1 cellular context compared by ENCODE assay signal in the genomic region with DNA sequence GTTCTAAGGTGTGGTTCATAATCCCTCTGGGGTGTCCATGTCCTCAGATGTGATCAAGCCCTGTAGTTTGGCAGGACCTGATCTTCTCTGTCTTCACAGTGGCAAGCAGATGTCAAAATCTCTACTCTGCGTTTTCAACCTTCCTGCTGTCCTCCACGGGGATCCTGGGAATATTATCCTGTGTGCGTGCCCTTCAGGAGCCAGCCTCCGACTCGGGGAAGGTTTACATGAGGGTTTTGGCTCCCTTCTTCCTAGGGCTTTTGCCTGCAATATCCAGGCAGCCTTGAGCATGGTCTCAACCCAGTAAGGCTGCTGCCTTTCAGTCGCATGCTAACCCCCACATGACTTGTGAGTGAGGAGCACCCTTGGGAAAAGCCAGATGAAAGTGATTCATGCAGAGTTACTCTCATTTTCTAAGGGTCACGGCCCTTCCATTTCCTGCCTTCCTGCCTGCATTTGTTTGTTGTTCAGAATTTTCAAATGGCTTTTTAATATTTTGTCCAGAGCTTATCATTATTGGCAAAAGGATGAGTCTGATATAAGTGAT.
TF ChIP-seq lines count a peak whose summit lies in the region.

No MANE protein-coding gene starts in this region.

TF ChIP-seq in IMR-90, 13 proteins besides CTCF, POLR2A, EP300 and RAD21 (continued from another document):
- TF ChIP-seq, protein P1, sequence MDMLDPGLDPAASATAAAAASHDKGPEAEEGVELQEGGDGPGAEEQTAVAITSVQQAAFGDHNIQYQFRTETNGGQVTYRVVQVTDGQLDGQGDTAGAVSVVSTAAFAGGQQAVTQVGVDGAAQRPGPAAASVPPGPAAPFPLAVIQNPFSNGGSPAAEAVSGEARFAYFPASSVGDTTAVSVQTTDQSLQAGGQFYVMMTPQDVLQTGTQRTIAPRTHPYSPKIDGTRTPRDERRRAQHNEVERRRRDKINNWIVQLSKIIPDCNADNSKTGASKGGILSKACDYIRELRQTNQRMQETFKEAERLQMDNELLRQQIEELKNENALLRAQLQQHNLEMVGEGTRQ (IDR thresholded peaks at IDR 0.05; ENCODE audit: low read depth, low read length): peak; percentile 85
- TF ChIP-seq CEBPB (IDR thresholded peaks at IDR 0.05; ENCODE audit: low read depth, low read length) (peak; percentile 38; the same call in 1 of the 2 replicates), SMC3 (IDR thresholded peaks at IDR 0.05; ENCODE audit: low read depth, low read length) (no peak; the same call in 1 of the 2 replicates), CHD1 (IDR thresholded peaks at IDR 0.05; ENCODE audit: low read depth, low read length) (no peak)
